11 cellular contexts compared by ENCODE assay signal in the genomic region with DNA sequence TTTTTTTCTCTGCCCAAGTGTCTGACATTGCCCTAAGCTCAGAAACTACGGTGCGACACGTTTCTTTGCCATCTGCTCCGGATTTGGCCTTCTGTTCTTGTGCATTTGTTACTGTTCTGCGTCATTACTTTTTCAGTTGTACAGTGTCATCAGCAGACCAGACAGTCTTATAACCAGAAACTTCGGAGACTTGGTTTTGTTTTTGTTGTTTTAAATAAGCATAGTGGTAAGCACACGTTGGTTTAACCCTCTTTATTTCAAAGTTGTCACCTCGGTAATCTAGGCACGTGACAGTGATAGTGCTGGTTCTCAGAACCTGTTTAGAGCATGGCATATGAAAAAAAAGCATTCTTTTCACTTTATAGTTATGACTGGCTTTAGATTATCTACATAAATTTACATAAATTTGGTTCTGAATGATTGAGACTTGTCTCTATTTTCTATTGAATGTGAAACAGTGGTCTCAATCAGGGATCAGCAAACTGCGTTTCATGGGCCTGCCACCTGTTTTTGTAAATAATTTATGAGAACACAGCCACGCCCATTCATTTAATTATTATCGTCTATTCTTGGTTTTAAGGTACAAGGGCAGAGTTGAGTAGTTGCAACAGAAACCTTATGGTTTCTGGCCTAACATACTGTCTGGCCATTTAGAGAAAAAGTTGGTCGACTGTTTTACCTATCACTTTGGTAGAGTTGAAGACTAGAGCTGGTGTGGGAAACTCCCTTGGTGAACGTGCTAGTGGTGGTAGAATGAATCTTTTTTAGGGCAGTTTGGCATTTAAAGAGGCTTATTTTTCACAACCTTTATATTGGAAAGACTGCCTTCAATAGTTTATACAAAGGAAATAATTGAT.
DNase-seq lines count a peak whose midpoint lies in the region; ATAC-seq, FAIRE-seq and TF ChIP-seq lines count a peak whose summit lies in the region.
"Had no signal": no experiment of that assay in that cellular context is flagged by ENCODE, and none has a peak within 500 bp of the region (broad histone marks: within the 10 kb centered on the region; RNA-seq: fewer than 3 reads in every experiment).

No MANE protein-coding gene starts in this region.

- no peak for TF ChIP-seq CTCF in SU-DHL-6 (IDR thresholded peaks at IDR 0.05; ENCODE audit: insufficient read depth, low read length, poor library complexity, severe bottlenecking)

- no peaks in the 10 kb centered on the region for H4K20me1 ChIP-seq in SU-DHL-6 (ENCODE audit: low read depth, low read length)

- H3K4me1 Mint-ChIP-seq in activated CD8-positive, alpha-beta memory T cell treated with anti-CD3 and anti-CD28 coated beads, Interleukin-2, amount 10 ng/mL, durations not matched to agents 7 days and 5 days, result no peaks in the 10 kb centered on the region

- H3K27ac Mint-ChIP-seq in activated CD8-positive, alpha-beta memory T cell treated with anti-CD3 and anti-CD28 coated beads, Interleukin-2, amount 10 ng/mL, durations not matched to agents 7 days and 5 days, result no peak overlapping the region
- H3K27ac Mint-ChIP-seq: activated T-cell treated with anti-CD3 and anti-CD28 coated beads, Interleukin-2, amount 50 U/mL, for 72 hours had no signal

- FAIRE-seq in GM12891 (lab: Jason Lieb, UNC), result peak; percentile 78

- peaks cover 89% of the 10 kb centered on the region for H3F3A ChIP-seq in SU-DHL-6 (ENCODE audit: insufficient read depth)

- H3K9ac ChIP-seq in SU-DHL-6 (ENCODE audit: low read length), result peak overlapping the region; percentile 53

- ATAC-seq in GM21367 (IDR thresholded peaks at IDR 0.05; ENCODE audit: unreplicated experiment), result peak; percentile 73
- ATAC-seq in HG03066 (IDR thresholded peaks at IDR 0.05; ENCODE audit: low read depth, unreplicated experiment), result peak; percentile 74
- no peak for ATAC-seq in activated CD8-positive, alpha-beta memory T cell treated with anti-CD3 and anti-CD28 coated beads, Interleukin-2, amount 10 ng/mL, durations not matched to agents 7 days and 5 days
- ATAC-seq: SK-N-SH treated with all-trans-retinoic acid at 6 μM for 48 hours had no signal

- DNase-seq in GM12891 (ENCODE audit: insufficient read length, low spot score) (no peak), hepatic stellate cell (ENCODE audit: low spot score) (no peak), SHP77 (lab: John Stamatoyannopoulos, UW) (no peak), medulla oblongata (ENCODE audit: extremely low spot score) (no peak)
- no peak for DNase-seq in activated CD8-positive, alpha-beta memory T cell treated with anti-CD3 and anti-CD28 coated beads, Interleukin-2, amount 10 ng/mL, durations not matched to agents 7 days and 5 days
- DNase-seq: activated T-cell treated with anti-CD3 and anti-CD28 coated beads, Interleukin-2, amount 50 U/mL, for 72 hours; NCI-H1092 treated with DMSO at 0.1 percent for 48 hours had no signal

- H3K9me2 ChIP-seq in SU-DHL-6 (replicated peaks; ENCODE audit: insufficient read depth, low read length), result no peaks in the 10 kb centered on the region

- H3K9me3 Mint-ChIP-seq in activated CD8-positive, alpha-beta memory T cell treated with anti-CD3 and anti-CD28 coated beads, Interleukin-2, amount 10 ng/mL, durations not matched to agents 7 days and 5 days (ENCODE audit: low read depth), result no peaks in the 10 kb centered on the region
- H3K9me3 Mint-ChIP-seq: activated T-cell treated with anti-CD3 and anti-CD28 coated beads, Interleukin-2, amount 50 U/mL, for 72 hours had no signal

- H3K36me3 ChIP-seq in SU-DHL-6 (ENCODE audit: low read length), result peaks cover 22% of the 10 kb centered on the region

- no peak overlapping the region for H2AFZ ChIP-seq in SU-DHL-6 (ENCODE audit: low read depth, low read length, severe bottlenecking)

- no peak for TF ChIP-seq POLR2A in GM12891 (IDR thresholded peaks at IDR 0.05; ENCODE audit: low read depth, low read length)

- H3K27ac ChIP-seq in SU-DHL-6 (ENCODE audit: low read depth, low read length), result peak overlapping the region; percentile 95

- no peaks in the 10 kb centered on the region for H3K27me3 ChIP-seq in SU-DHL-6 (ENCODE audit: low read length)

- H3K9me3 ChIP-seq in SU-DHL-6 (ENCODE audit: insufficient read depth, low read length), result no peaks in the 10 kb centered on the region

- H3K79me2 ChIP-seq in SU-DHL-6 (ENCODE audit: insufficient read depth, low read length), result peaks cover 90% of the 10 kb centered on the region

- no peaks in the 10 kb centered on the region for H3K36me3 Mint-ChIP-seq in activated CD8-positive, alpha-beta memory T cell treated with anti-CD3 and anti-CD28 coated beads, Interleukin-2, amount 10 ng/mL, durations not matched to agents 7 days and 5 days

- peak overlapping the region; percentile 5 for H3K4me3 ChIP-seq in SU-DHL-6 (ENCODE audit: insufficient read depth, low read length, poor library complexity, severe bottlenecking)

- H3K4me3 Mint-ChIP-seq in activated CD8-positive, alpha-beta memory T cell treated with anti-CD3 and anti-CD28 coated beads, Interleukin-2, amount 10 ng/mL, durations not matched to agents 7 days and 5 days, result no peak overlapping the region

- peak overlapping the region; percentile 49 for H3K4me2 ChIP-seq in SU-DHL-6 (ENCODE audit: low read depth, low read length, poor library complexity, severe bottlenecking)

- CTCF ChIA-PET in activated CD8-positive, alpha-beta memory T cell treated with anti-CD3 and anti-CD28 coated beads, Interleukin-2, amount 10 ng/mL, durations not matched to agents 7 days and 5 days (lab: Charles Lee), result no interaction called here

- H3K27me3 Mint-ChIP-seq in activated CD8-positive, alpha-beta memory T cell treated with anti-CD3 and anti-CD28 coated beads, Interleukin-2, amount 10 ng/mL, durations not matched to agents 7 days and 5 days, result peaks cover 23% of the 10 kb centered on the region

TF ChIP-seq in GM12891, 5 proteins besides CTCF, POLR2A, EP300 and RAD21:
- TF ChIP-seq PAX5 (IDR thresholded peaks at IDR 0.05; ENCODE audit: insufficient read depth, low read length, severe bottlenecking) (no peak), POU2F2 (IDR thresholded peaks at IDR 0.05; ENCODE audit: low read depth, low read length) (no peak), POLR2AphosphoS5 (IDR thresholded peaks at IDR 0.05; ENCODE audit: low read depth, low read length) (no peak), SPI1 (IDR thresholded peaks at IDR 0.05; ENCODE audit: low read depth, low read length) (no peak), TAF1 (IDR thresholded peaks at IDR 0.05; ENCODE audit: low read depth, low read length) (no peak)
